Comparison of ENCODE assay signal across 17 cellular contexts in genomic region chr7:154863766-154864530, GRCh38.
DNase-seq lines count a peak whose midpoint lies in the region; ATAC-seq and TF ChIP-seq lines count a peak whose summit lies in the region.
"Had no signal": no experiment of that assay in that cellular context is flagged by ENCODE, and none has a peak within 500 bp of the region (broad histone marks: within the 10 kb centered on the region; RNA-seq: fewer than 3 reads in every experiment).

No MANE protein-coding gene starts in this region.

- WGBS in suprapubic skin = 78% methylated on average over 16 of the region's 16 CpGs

- H3K4me3 Mint-ChIP-seq in neural progenitor cell = no peak overlapping the region
- no peak overlapping the region for H3K4me3 Mint-ChIP-seq in activated T-helper 17 cell treated with anti-CD3 and anti-CD28 coated beads, Interleukin-2, amount 50 U/mL, for 72 hours
- H3K4me3 Mint-ChIP-seq: B cell; CD8-positive, alpha-beta memory T cell had no signal

- no peaks in the 10 kb centered on the region for H3K79me2 ChIP-seq in neural progenitor cell (ENCODE audit: low read depth)

- H3K27me3 ChIP-seq in neural progenitor cell = peaks cover 13% of the 10 kb centered on the region
- peaks cover 2% of the 10 kb centered on the region for H3K27me3 ChIP-seq in suprapubic skin
- H3K27me3 ChIP-seq: BLaER1 treated with 17β-estradiol and CSF1 and Interleukin-3, amounts not matched to agents 10 nM and 100 nM had no signal

- no peak for ATAC-seq in Right ventricle myocardium superior (ENCODE audit: poor library complexity)
- no peak for ATAC-seq in activated T-helper 17 cell treated with anti-CD3 and anti-CD28 coated beads, Interleukin-2, amount 50 U/mL, for 72 hours (replicated peaks)
- ATAC-seq: GM12878 had no signal

- no peak overlapping the region for H3K4me2 ChIP-seq in neural progenitor cell
- H3K4me2 ChIP-seq: BLaER1 treated with 17β-estradiol and CSF1 and Interleukin-3, amounts not matched to agents 10 nM and 100 nM had no signal

- TF ChIP-seq CTCF in neural progenitor cell (IDR thresholded peaks at IDR 0.05) = no peak
- no peak for TF ChIP-seq CTCF in suprapubic skin (IDR thresholded peaks at IDR 0.05)
- TF ChIP-seq CTCF in GM13976 (IDR thresholded peaks at IDR 0.05; ENCODE audit: borderline replicate concordance, control extremely low read depth, extremely low read depth, insufficient read depth, missing control alignments) = no peak

- intact Hi-C loops in cardiac septum (cut with DNase I) (no loop called here), Right ventricle myocardium superior (cut with DNase I) (no loop called here)

- no peak for TF ChIP-seq POLR2A in suprapubic skin (IDR thresholded peaks at IDR 0.05)

- H3K4me1 ChIP-seq in neural progenitor cell (peaks cover 5% of the 10 kb centered on the region), suprapubic skin (no peaks in the 10 kb centered on the region)
- H3K4me1 ChIP-seq: HAP-1 had no signal

- H3K4me1 Mint-ChIP-seq in neural progenitor cell = peaks cover 14% of the 10 kb centered on the region
- no peaks in the 10 kb centered on the region for H3K4me1 Mint-ChIP-seq in activated T-helper 17 cell treated with anti-CD3 and anti-CD28 coated beads, Interleukin-2, amount 50 U/mL, for 72 hours
- H3K4me1 Mint-ChIP-seq: B cell had no signal

- in situ Hi-C loops in GM13976 (cut with MboI; ENCODE audit: low sequenced_read_pairs, unreplicated experiment) = no loop called here

- H3K27ac Mint-ChIP-seq in neural progenitor cell = peak overlapping the region; percentile 17
- H3K27ac Mint-ChIP-seq in activated T-helper 17 cell treated with anti-CD3 and anti-CD28 coated beads, Interleukin-2, amount 50 U/mL, for 72 hours = no peak overlapping the region
- H3K27ac Mint-ChIP-seq: B cell; CD8-positive, alpha-beta memory T cell had no signal

- peaks cover 3% of the 10 kb centered on the region for H3F3A ChIP-seq in neural progenitor cell (ENCODE audit: low read depth)

- H3K9me3 Mint-ChIP-seq in neural progenitor cell = peaks cover 2% of the 10 kb centered on the region
- H3K9me3 Mint-ChIP-seq in activated T-helper 17 cell treated with anti-CD3 and anti-CD28 coated beads, Interleukin-2, amount 50 U/mL, for 72 hours = no peaks in the 10 kb centered on the region
- H3K9me3 Mint-ChIP-seq: CD8-positive, alpha-beta memory T cell had no signal

- no peaks in the 10 kb centered on the region for H3K36me3 Mint-ChIP-seq in neural progenitor cell
- no peaks in the 10 kb centered on the region for H3K36me3 Mint-ChIP-seq in activated T-helper 17 cell treated with anti-CD3 and anti-CD28 coated beads, Interleukin-2, amount 50 U/mL, for 72 hours (ENCODE audit: low read depth)

- no peak for TF ChIP-seq EP300 in suprapubic skin (IDR thresholded peaks at IDR 0.05)

- DNase-seq in cardiac septum (ENCODE audit: low spot score) = peak; percentile 61
- no peak for DNase-seq in Right ventricle myocardium superior
- DNase-seq in neural progenitor cell (ENCODE audit: low spot score) = no peak
- peak; percentile 44 to 71 for DNase-seq in suprapubic skin (ENCODE audit: low spot score in 2 of 2)
- no peak for DNase-seq in GM13976 (ENCODE audit: low spot score)
- DNase-seq: CD8-positive, alpha-beta memory T cell; COR-L47; DMS 273 treated with DMSO at 0.1 percent for 48 hours; DMS53; DND-41; EL; GM23248 had no signal

- H3K9ac ChIP-seq in neural progenitor cell = no peak overlapping the region
- H3K9ac ChIP-seq: BLaER1 treated with 17β-estradiol and CSF1 and Interleukin-3, amounts not matched to agents 10 nM and 100 nM; GM23248 had no signal

- H3K9me3 ChIP-seq in neural progenitor cell (ENCODE audit: low read depth) (no peaks in the 10 kb centered on the region), suprapubic skin (no peaks in the 10 kb centered on the region)
- H3K9me3 ChIP-seq: BLaER1 treated with 17β-estradiol and CSF1 and Interleukin-3, amounts not matched to agents 10 nM and 100 nM; HAP-1 had no signal

- H2AFZ ChIP-seq in neural progenitor cell (replicated peaks) = no peak overlapping the region
- H2AFZ ChIP-seq: GM23248 had no signal

- H3K36me3 ChIP-seq in neural progenitor cell (no peaks in the 10 kb centered on the region), suprapubic skin (no peaks in the 10 kb centered on the region)
- H3K36me3 ChIP-seq: BLaER1 treated with 17β-estradiol and CSF1 and Interleukin-3, amounts not matched to agents 10 nM and 100 nM; HAP-1 had no signal

- H3K27me3 Mint-ChIP-seq in neural progenitor cell (ENCODE audit: insufficient read depth, low read depth) = peaks cover 6% of the 10 kb centered on the region
- H3K27me3 Mint-ChIP-seq in activated T-helper 17 cell treated with anti-CD3 and anti-CD28 coated beads, Interleukin-2, amount 50 U/mL, for 72 hours = peaks cover 19% of the 10 kb centered on the region

- H3K27ac ChIP-seq in neural progenitor cell = no peak overlapping the region
- H3K27ac ChIP-seq in suprapubic skin = no peak overlapping the region
- H3K27ac ChIP-seq: BLaER1 treated with 17β-estradiol and CSF1 and Interleukin-3, amounts not matched to agents 10 nM and 100 nM; GM23248 had no signal

- H4K20me1 ChIP-seq in neural progenitor cell (ENCODE audit: low read depth) = no peaks in the 10 kb centered on the region
- H4K20me1 ChIP-seq: BLaER1 treated with 17β-estradiol and CSF1 and Interleukin-3, amounts not matched to agents 10 nM and 100 nM had no signal

- H3K4me3 ChIP-seq in neural progenitor cell (no peak overlapping the region), suprapubic skin (no peak overlapping the region)
- H3K4me3 ChIP-seq: BLaER1 treated with 17β-estradiol and CSF1 and Interleukin-3, amounts not matched to agents 10 nM and 100 nM; GM12878; GM23248; HAP-1 had no signal

Comparison
In these comparisons a context has a peak if more than half of its experiments do, and no peak if none do; other contexts are left out.
1. DNase-seq: peak in cardiac septum (single experiment) and suprapubic skin (2 of 2); none in Right ventricle myocardium superior (single experiment), neural progenitor cell (single experiment) and GM13976 (single experiment).